Comparison of ENCODE assay signal across 8 cellular contexts in the genomic region with DNA sequence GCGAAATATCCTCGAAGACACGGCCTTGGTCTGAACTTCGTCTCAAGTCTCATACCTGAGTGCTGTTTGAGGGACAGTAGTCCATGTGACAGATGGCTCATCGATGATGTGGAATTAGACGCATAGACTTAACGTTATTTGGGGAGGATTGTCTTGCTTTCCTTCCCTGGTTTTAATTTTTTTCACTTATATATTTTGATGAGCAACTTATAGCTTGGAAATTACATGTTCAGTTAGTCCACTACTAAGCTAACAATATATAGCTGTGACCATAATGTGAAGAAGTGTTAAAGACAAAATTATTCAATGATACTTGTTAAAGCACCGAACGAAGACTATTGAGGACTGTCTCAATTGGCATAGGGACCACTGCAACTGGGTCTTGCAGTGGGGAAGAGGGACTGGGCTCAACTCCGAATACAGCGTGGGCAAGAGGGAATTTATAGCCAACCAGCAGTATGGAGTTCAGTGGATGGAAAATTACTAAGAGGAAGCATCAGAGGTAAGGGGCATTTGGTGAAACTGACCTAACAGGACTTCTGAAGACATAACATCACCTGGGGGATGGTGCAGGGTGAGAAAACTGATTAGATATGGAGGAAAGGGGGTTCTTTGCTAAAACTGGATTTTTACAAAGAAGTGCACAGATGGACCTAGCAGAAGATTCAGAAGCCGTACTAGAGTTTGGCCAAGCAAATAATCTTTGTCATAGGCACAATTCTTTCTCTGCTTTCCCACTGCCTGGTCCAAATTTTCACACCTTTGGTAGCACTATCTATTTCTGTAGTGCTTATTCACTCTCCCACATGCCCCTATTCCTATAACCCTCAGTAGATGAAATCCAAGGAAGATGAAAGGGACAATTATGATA. TPM values are rescaled to one million over a fixed set of nuclear protein-coding genes. Genes with fewer than 3 reads are reported as not detected.
DNase-seq lines count a peak whose midpoint lies in the region; ATAC-seq and TF ChIP-seq lines count a peak whose summit lies in the region.

No MANE protein-coding gene starts in this region.

- H3K79me2 ChIP-seq in Karpas-422 (ENCODE audit: low read length) = peaks cover 34% of the 10 kb centered on the region

- H3K36me3 ChIP-seq in Karpas-422 (ENCODE audit: insufficient read depth, low read length) (peaks cover 7% of the 10 kb centered on the region; the same call in 1 of the 2 replicates), mucosa of rectum (ENCODE audit: control insufficient read depth in 2 of 2, insufficient read depth in 2 of 2, low read length in 2 of 2) (no peaks in the 10 kb centered on the region)

- peak overlapping the region; percentile 73 for H3K9ac ChIP-seq in Karpas-422 (ENCODE audit: low read length)
- peak overlapping the region; percentile 95 to 96 for H3K9ac ChIP-seq in mucosa of rectum (ENCODE audit: low read depth in 1 of 2, low read length in 2 of 2)

- DNase-seq in DMS53 treated with DMSO at 0.1 percent for 48 hours (lab: John Stamatoyannopoulos, UW; ENCODE audit: unreplicated experiment) (peak; percentile 55), Karpas-422 (peak; percentile 61), cardiac fibroblast (ENCODE audit: low read depth in 2 of 2) (no peak), OCI-M2 (lab: John Stamatoyannopoulos, UW; ENCODE audit: unreplicated experiment) (no peak), omental fat pad (ENCODE audit: low spot score) (no peak), NCI-H1105 (lab: John Stamatoyannopoulos, UW) (no peak)

- ATAC-seq in omental fat pad (ENCODE audit: low FRiP score) (no peak), HG03469 (IDR thresholded peaks at IDR 0.05; ENCODE audit: unreplicated experiment) (no peak)

- H3K9me2 ChIP-seq in Karpas-422 (replicated peaks; ENCODE audit: insufficient read depth, low read length) = no peaks in the 10 kb centered on the region

- H2AFZ ChIP-seq in Karpas-422 (ENCODE audit: low read length) = peak overlapping the region; percentile 100

- TF ChIP-seq CTCF in cardiac fibroblast (IDR thresholded peaks at IDR 0.05; ENCODE audit: low read depth, low read length) (no peak), omental fat pad (IDR thresholded peaks at IDR 0.05) (no peak)

- H3K4me1 ChIP-seq in Karpas-422 (ENCODE audit: low read length) (peaks cover 47% of the 10 kb centered on the region), mucosa of rectum (ENCODE audit: control insufficient read depth in 2 of 2, insufficient read depth in 2 of 2, low read length in 2 of 2) (peaks cover 19 to 21% of the 10 kb centered on the region in 2 donors)

- H3K27me3 ChIP-seq in Karpas-422 (ENCODE audit: low read length) (no peaks in the 10 kb centered on the region), mucosa of rectum (ENCODE audit: control insufficient read depth in 2 of 2, insufficient read depth in 2 of 2, low read length in 2 of 2) (no peaks in the 10 kb centered on the region)

- H3K27ac ChIP-seq in Karpas-422 (ENCODE audit: low read length) = peak overlapping the region; percentile 56; the same call in 1 of the 2 replicates
- H3K27ac ChIP-seq in mucosa of rectum (ENCODE audit: low read depth in 2 of 2, low read length in 2 of 2) = peak overlapping the region; percentile 97 to 99

- H3K4me3 ChIP-seq in Karpas-422 (ENCODE audit: low read length) (peak overlapping the region; percentile 97), cardiac fibroblast (replicated peaks in 1 of 2; ENCODE audit: low read depth in 2 of 2, low read length in 2 of 2) (peak overlapping the region; percentile 85 to 86), mucosa of rectum (ENCODE audit: low read length in 2 of 2) (peak overlapping the region; percentile 83 to 87)

- H4K20me1 ChIP-seq in Karpas-422 (ENCODE audit: insufficient read depth, low read depth, low read length) = no peaks in the 10 kb centered on the region

- no peaks in the 10 kb centered on the region for H3K9me3 ChIP-seq in Karpas-422 (ENCODE audit: low read length)
- H3K9me3 ChIP-seq in mucosa of rectum (ENCODE audit: control insufficient read depth in 2 of 2, low read length in 2 of 2) = no peaks in the 10 kb centered on the region

- H3K4me2 ChIP-seq in Karpas-422 (ENCODE audit: low read depth, low read length, poor library complexity, severe bottlenecking) = peak overlapping the region; percentile 96

RNA-seq across cellular contexts. Expression of a gene that starts 0.9 kb away (rescaled TPM):
- total RNA-seq in Karpas-422 (2014; rRNA removed; shearing (Covaris generic); ENCODE audit: low replicate concordance) = 47.7 and 59.0 TPM in 2 replicates
- total RNA-seq in omental fat pad = 10 to 100 TPM; 33.9 to 92.5 (median 62.4) TPM

RNA-seq across cellular contexts. Expression of a gene that starts 7.3 kb away (rescaled TPM):
- 7.5 and 45.1 TPM in 2 replicates for total RNA-seq in Karpas-422 (2014; rRNA removed; shearing (Covaris generic); ENCODE audit: low replicate concordance)
- 10 to 100 TPM; 30.6 to 37.5 (median 33.4) TPM for total RNA-seq in omental fat pad

Comparison
In these comparisons a context has a peak if more than half of its experiments do, and no peak if none do; other contexts are left out.
1. DNase-seq: peak in DMS53 treated with DMSO at 0.1 percent for 48 hours (single experiment) and Karpas-422 (single experiment); none in cardiac fibroblast (0 of 2), OCI-M2 (single experiment), omental fat pad (single experiment) and NCI-H1105 (single experiment).
2. Peak in every context shown above with its lines, with median percentiles within 50 percentile points of each other: H3K4me3 ChIP-seq.